13 cellular contexts compared by ENCODE assay signal in the genomic region with DNA sequence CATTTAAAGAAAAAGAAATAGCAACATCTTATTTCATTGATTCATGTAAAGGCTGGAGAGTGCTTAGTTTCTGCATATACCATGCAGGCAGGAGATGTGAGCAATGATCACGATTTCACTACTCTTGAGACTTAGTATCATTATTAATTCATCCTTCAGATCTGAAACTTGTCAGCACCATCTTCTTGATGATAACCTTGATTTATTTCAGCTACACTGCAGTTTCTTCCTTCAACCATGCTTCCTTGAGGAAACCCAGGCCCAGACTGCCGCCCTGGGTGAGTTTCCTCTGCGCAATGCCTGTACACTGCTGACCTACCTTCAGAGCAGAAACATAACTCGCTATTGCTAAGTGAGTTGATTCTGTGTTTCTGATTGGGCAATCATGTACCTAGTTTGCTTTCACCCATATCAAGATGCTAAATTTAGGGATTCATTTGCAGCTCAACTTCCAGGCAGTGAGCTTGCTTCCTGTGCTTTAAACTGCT. TPM values are rescaled to one million over a fixed set of nuclear protein-coding genes. Genes with fewer than 3 reads are reported as not detected.
A peak's percentile ranks its signal among the peaks of the same experiment; 100 is the strongest.
DNase-seq lines count a peak whose midpoint lies in the region; ATAC-seq, FAIRE-seq and TF ChIP-seq lines count a peak whose summit lies in the region.
"Had no signal": no experiment of that assay in that cellular context is flagged by ENCODE, and none has a peak within 500 bp of the region (broad histone marks: within the 10 kb centered on the region; RNA-seq: fewer than 3 reads in every experiment).

No MANE protein-coding gene starts in this region.

- no peak overlapping the region for H2AFZ ChIP-seq in keratinocyte (ENCODE audit: control insufficient read depth, low read length)

- H3K27ac ChIP-seq in Panc1 (ENCODE audit: low read length): peak overlapping the region; percentile 80
- H3K27ac ChIP-seq in keratinocyte (ENCODE audit: control insufficient read depth, insufficient read depth, low read length): peak overlapping the region; percentile 82

- dilution Hi-C loops in keratinocyte (cut with MboI; ENCODE audit: extremely low pct_ligation_motif_present, low sequenced_read_pairs): no loop called here

- H3K4me2 ChIP-seq in keratinocyte (ENCODE audit: control insufficient read depth, extremely low read depth, insufficient read depth, low read depth, low read length): peak overlapping the region; percentile 77

- H3K79me2 ChIP-seq in keratinocyte (ENCODE audit: control insufficient read depth, insufficient read depth, low read length): no peaks in the 10 kb centered on the region

- H3K9me3 ChIP-seq in Panc1 (ENCODE audit: control insufficient read depth, insufficient read depth, low read depth, low read length) (no peaks in the 10 kb centered on the region), keratinocyte (ENCODE audit: control insufficient read depth, low read depth, low read length) (no peaks in the 10 kb centered on the region)

- POLR2A ChIA-PET in Panc1 (lab: Charles Lee): interaction anchor here (0.5 to 2.2 kb wide), 3 partner anchors 13 to 117 kb away, joined by 3 to 8 read pairs (median 8); partner anchors contain the start of gene BCL10
- POLR2A ChIA-PET in naive thymus-derived CD8-positive, alpha-beta T cell (lab: Charles Lee): no interaction called here

- TSS peak; percentile 93 for BruUV-seq in Panc1 (replicated peaks; lab: Mats Ljungman, UMichigan)

- intact Hi-C loops in Panc1 (cut with micrococcal nuclease; ENCODE audit: unreplicated experiment): no loop called here

- no peaks in the 10 kb centered on the region for H3K36me3 Mint-ChIP-seq in naive thymus-derived CD8-positive, alpha-beta T cell
- H3K36me3 Mint-ChIP-seq: activated CD4-positive, alpha-beta memory T cell treated with anti-CD3 and anti-CD28 coated beads for 36 hours had no signal

- FAIRE-seq in keratinocyte (lab: Jason Lieb, UNC) (no peak), frontal cortex (lab: Jason Lieb, UNC) (no peak)

- no peaks in the 10 kb centered on the region for H3K27me3 ChIP-seq in Panc1 (ENCODE audit: control insufficient read depth, insufficient read depth, low read length)
- H3K27me3 ChIP-seq in keratinocyte (ENCODE audit: control insufficient read depth, extremely low read depth, insufficient read depth, low read length): no peaks in the 10 kb centered on the region

- H3K4me1 Mint-ChIP-seq in naive thymus-derived CD8-positive, alpha-beta T cell: peaks cover 0 to 12% (median 0%) of the 10 kb centered on the region in 4 donors

- H3K4me3 ChIP-seq in Panc1 (ENCODE audit: low read depth in 2 of 2, low read length in 2 of 2) (no peak overlapping the region), keratinocyte (ENCODE audit: control insufficient read depth in 2 of 3, extremely low read depth in 1 of 3, insufficient read depth in 2 of 3, low read depth in 1 of 3, low read length in 3 of 3) (peak overlapping the region in 2 of 3 experiments; percentile 5 to 44)

- H3K36me3 ChIP-seq in Panc1 (ENCODE audit: control insufficient read depth, insufficient read depth, low read length): no peaks in the 10 kb centered on the region
- H3K36me3 ChIP-seq in keratinocyte (ENCODE audit: control insufficient read depth in 2 of 2, extremely low read depth in 1 of 2, insufficient read depth in 2 of 2, low read length in 2 of 2): no peaks in the 10 kb centered on the region

- DNase-seq in Panc1 (ENCODE audit: low read depth, low spot score) (no peak), keratinocyte (ENCODE audit: low read depth, low spot score) (no peak), NCI-H69 (lab: John Stamatoyannopoulos, UW) (no peak), NCI-H1105 (lab: John Stamatoyannopoulos, UW) (no peak), frontal cortex (ENCODE audit: low spot score in 2 of 2) (no peak)
- DNase-seq in naive thymus-derived CD8-positive, alpha-beta T cell: no peak
- DNase-seq: aorta, NCI-H1048, NCI-H524, nucleus accumbens had no signal

- H3K4me1 ChIP-seq in Panc1 (ENCODE audit: control insufficient read depth, insufficient read depth, low read length) (peaks cover 32% of the 10 kb centered on the region), keratinocyte (ENCODE audit: control insufficient read depth, extremely low read depth, insufficient read depth, low read length) (peaks cover 52% of the 10 kb centered on the region)

- peaks cover 0 to 3% (median 0%) of the 10 kb centered on the region in 5 donors for H3K27me3 Mint-ChIP-seq in naive thymus-derived CD8-positive, alpha-beta T cell

- H3K4me3 Mint-ChIP-seq in naive thymus-derived CD8-positive, alpha-beta T cell: peak overlapping the region in 1 of 10 donors; percentile 17
- H3K4me3 Mint-ChIP-seq: activated CD4-positive, alpha-beta memory T cell treated with anti-CD3 and anti-CD28 coated beads for 36 hours had no signal

- CTCF ChIA-PET in Panc1 (lab: Charles Lee): interaction anchor here (0.6 kb wide), 2 partner anchors 174 to 856 kb away, joined by 4 read pairs; no protein-coding TSS in a partner anchor

- in situ Hi-C loops in Panc1 (cut with HindIII; ENCODE audit: low pct_unique_long_range_greater_than_20kb, low sequenced_read_pairs): no loop called here

- no peaks in the 10 kb centered on the region for H4K20me1 ChIP-seq in keratinocyte (ENCODE audit: control insufficient read depth, extremely low read depth, insufficient read depth, low read length)

- peak overlapping the region; percentile 28 for H3K9ac ChIP-seq in keratinocyte (ENCODE audit: control insufficient read depth, extremely low read depth, insufficient read depth, low read length)

- H3K9me3 Mint-ChIP-seq in naive thymus-derived CD8-positive, alpha-beta T cell: no peaks in the 10 kb centered on the region
- H3K9me3 Mint-ChIP-seq: activated CD4-positive, alpha-beta memory T cell treated with anti-CD3 and anti-CD28 coated beads for 36 hours had no signal

- no peak for TF ChIP-seq CTCF in Panc1 (IDR thresholded peaks at IDR 0.05)
- no peak for TF ChIP-seq CTCF in keratinocyte (optimal IDR thresholded peaks at IDR 0.05 in 1 of 3, IDR thresholded peaks at IDR 0.05 in 1 of 3, conservative IDR thresholded peaks at IDR 0.05 in 1 of 3; ENCODE audit: extremely low read depth in 1 of 3, insufficient read depth in 2 of 3, low read length in 3 of 3)

- no peaks in the 10 kb centered on the region for H3K9me1 ChIP-seq in keratinocyte (ENCODE audit: control insufficient read depth, extremely low read depth, insufficient read depth, low read length)

- peak overlapping the region in 2 of 10 donors; percentile 11 to 42 for H3K27ac Mint-ChIP-seq in naive thymus-derived CD8-positive, alpha-beta T cell
- H3K27ac Mint-ChIP-seq: activated CD4-positive, alpha-beta memory T cell treated with anti-CD3 and anti-CD28 coated beads for 36 hours had no signal

- ATAC-seq in GM18502 (IDR thresholded peaks at IDR 0.05; ENCODE audit: poor library complexity, unreplicated experiment) (peak; percentile 87), GM21529 (IDR thresholded peaks at IDR 0.05; ENCODE audit: unreplicated experiment) (peak; percentile 50), Panc1 (peak; percentile 59)
- no peak for ATAC-seq in naive thymus-derived CD8-positive, alpha-beta T cell

RNA-seq across cellular contexts. Expression of gene BCL10, which starts 13.5 kb away (rescaled TPM):
- total RNA-seq in Panc1 (2021; ENCODE audit: unreplicated experiment) (69.9 TPM), frontal cortex (35.5 TPM)
- polyA plus RNA-seq in Panc1 (2012; ENCODE audit: insufficient read length): 32.8 TPM
- 11.4 to 22.4 TPM (median 19.7 TPM) in 3 replicates for polyA plus RNA-seq in keratinocyte
- polyA plus RNA-seq in keratinocyte (2011; ENCODE audit: low read depth): 98.8 TPM
- polyA plus RNA-seq in keratinocyte (2011; cell fraction: cytosol; rRNA removed): 10.7 and 21.3 TPM in 2 replicates
- 14.1 and 16.6 TPM in 2 replicates for polyA plus RNA-seq in keratinocyte (2011; cell fraction: nucleus; rRNA removed)
- polyA plus RNA-seq in keratinocyte (2012; ENCODE audit: low replicate concordance): 20.7 and 24.5 TPM in 2 replicates
- 10.6 to 20.8 TPM (median 14.6 TPM) in 3 replicates for polyA minus RNA-seq in keratinocyte
- polyA minus RNA-seq in keratinocyte (2011; cell fraction: cytosol; rRNA and poly(A)+ RNA removed): 28.4 TPM
- polyA minus RNA-seq in keratinocyte (2011; cell fraction: nucleus; rRNA and poly(A)+ RNA removed): 12.0 and 20.0 TPM in 2 replicates
- total RNA-seq in naive thymus-derived CD8-positive, alpha-beta T cell: 10 to 100 TPM; 31.4 to 36.2 TPM
- polyA plus RNA-seq in naive thymus-derived CD8-positive, alpha-beta T cell: 10 to 100 TPM; 11.6 to 18.7 (median 15.5) TPM

RNA-seq across cellular contexts. Expression of gene C1orf52, which starts 30.4 kb away (rescaled TPM):
- total RNA-seq in Panc1 (2021; ENCODE audit: unreplicated experiment) (51.6 TPM), frontal cortex (27.7 TPM)
- polyA plus RNA-seq in Panc1 (2012; ENCODE audit: insufficient read length): 44.0 TPM
- 15.8 to 27.3 TPM (median 25.4 TPM) in 3 replicates for polyA plus RNA-seq in keratinocyte
- 41.3 TPM for polyA plus RNA-seq in keratinocyte (2011; ENCODE audit: low read depth)
- 15.8 and 19.6 TPM in 2 replicates for polyA plus RNA-seq in keratinocyte (2011; cell fraction: cytosol; rRNA removed)
- polyA plus RNA-seq in keratinocyte (2011; cell fraction: nucleus; rRNA removed): 29.7 and 31.3 TPM in 2 replicates
- polyA plus RNA-seq in keratinocyte (2012; ENCODE audit: low replicate concordance): 19.3 and 26.2 TPM in 2 replicates
- 6.2 to 17.9 TPM (median 9.3 TPM) in 3 replicates for polyA minus RNA-seq in keratinocyte
- 5.9 TPM for polyA minus RNA-seq in keratinocyte (2011; cell fraction: cytosol; rRNA and poly(A)+ RNA removed)
- 11.6 and 20.6 TPM in 2 replicates for polyA minus RNA-seq in keratinocyte (2011; cell fraction: nucleus; rRNA and poly(A)+ RNA removed)
- 10 to 100 TPM; 48.7 to 52.5 TPM for total RNA-seq in naive thymus-derived CD8-positive, alpha-beta T cell
- 10 to 100 TPM; 15.3 to 28.7 (median 22.4) TPM for polyA plus RNA-seq in naive thymus-derived CD8-positive, alpha-beta T cell

Comparison
In these comparisons a context has a peak if more than half of its experiments do, and no peak if none do; other contexts are left out.
1. ATAC-seq: peak in GM18502 (single experiment), GM21529 (single experiment) and Panc1 (single experiment); none in naive thymus-derived CD8-positive, alpha-beta T cell (0 of 2).
2. H3K4me3 ChIP-seq: peak in keratinocyte (2 of 3); none in Panc1 (0 of 2).